In the genomic region with DNA sequence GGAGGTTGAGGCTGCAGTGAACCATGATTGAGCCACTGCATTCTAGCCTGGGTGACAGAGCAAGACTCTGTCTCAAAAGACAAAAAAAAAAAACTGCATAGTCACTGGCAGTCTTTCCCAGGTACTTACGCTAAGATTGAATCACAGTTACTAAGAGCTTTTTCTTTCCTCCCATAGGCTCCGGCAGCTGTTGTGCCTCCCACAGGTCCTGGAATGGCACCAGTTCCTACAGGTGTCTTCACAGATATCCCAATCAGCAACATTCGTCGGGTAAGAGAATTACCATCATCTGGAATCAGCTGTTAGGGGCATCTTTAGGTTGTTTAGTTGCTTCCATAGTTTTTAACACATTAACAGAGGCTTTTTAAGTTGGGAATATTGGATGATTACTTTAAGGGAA, we compare ENCODE assay signal across 1 cellular context.
TF ChIP-seq lines count a peak whose summit lies in the region.

No MANE protein-coding gene starts in this region.

TF ChIP-seq in K562, 482 proteins besides CTCF, POLR2A, EP300 and RAD21 (continued from another document and continues in another):
- TF ChIP-seq, protein P1, sequence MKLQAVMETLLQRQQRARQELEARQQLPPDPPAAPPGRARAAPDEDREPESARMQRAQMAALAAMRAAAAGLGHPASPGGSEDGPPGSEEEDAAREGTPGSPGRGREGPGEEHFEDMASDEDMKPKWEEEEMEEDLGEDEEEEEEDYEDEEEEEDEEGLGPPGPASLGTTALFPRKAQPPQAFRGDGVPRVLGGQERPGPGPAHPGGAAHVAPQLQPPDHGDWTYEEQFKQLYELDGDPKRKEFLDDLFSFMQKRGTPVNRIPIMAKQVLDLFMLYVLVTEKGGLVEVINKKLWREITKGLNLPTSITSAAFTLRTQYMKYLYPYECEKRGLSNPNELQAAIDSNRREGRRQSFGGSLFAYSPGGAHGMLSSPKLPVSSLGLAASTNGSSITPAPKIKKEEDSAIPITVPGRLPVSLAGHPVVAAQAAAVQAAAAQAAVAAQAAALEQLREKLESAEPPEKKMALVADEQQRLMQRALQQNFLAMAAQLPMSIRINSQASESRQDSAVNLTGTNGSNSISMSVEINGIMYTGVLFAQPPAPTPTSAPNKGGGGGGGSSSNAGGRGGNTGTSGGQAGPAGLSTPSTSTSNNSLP (IDR thresholded peaks at IDR 0.05; ENCODE audit: borderline replicate concordance, low read depth, low read length): no peak
- TF ChIP-seq ZNF717 (CRISPR knock-in tag; IDR thresholded peaks at IDR 0.05): no peak
- TF ChIP-seq, protein P2, sequence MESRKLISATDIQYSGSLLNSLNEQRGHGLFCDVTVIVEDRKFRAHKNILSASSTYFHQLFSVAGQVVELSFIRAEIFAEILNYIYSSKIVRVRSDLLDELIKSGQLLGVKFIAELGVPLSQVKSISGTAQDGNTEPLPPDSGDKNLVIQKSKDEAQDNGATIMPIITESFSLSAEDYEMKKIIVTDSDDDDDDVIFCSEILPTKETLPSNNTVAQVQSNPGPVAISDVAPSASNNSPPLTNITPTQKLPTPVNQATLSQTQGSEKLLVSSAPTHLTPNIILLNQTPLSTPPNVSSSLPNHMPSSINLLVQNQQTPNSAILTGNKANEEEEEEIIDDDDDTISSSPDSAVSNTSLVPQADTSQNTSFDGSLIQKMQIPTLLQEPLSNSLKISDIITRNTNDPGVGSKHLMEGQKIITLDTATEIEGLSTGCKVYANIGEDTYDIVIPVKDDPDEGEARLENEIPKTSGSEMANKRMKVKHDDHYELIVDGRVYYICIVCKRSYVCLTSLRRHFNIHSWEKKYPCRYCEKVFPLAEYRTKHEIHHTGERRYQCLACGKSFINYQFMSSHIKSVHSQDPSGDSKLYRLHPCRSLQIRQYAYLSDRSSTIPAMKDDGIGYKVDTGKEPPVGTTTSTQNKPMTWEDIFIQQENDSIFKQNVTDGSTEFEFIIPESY (CRISPR knock-in tag; IDR thresholded peaks at IDR 0.05): 0 out of 2 replicates have a peak, but pooled peaks have one; percentile 49
- peak; percentile 31; the same call in 1 of the 2 replicates for TF ChIP-seq ZNF24 (IDR thresholded peaks at IDR 0.05)
- peak; percentile 33; the same call in 1 of the 2 replicates for TF ChIP-seq JUND (IDR thresholded peaks at IDR 0.05; ENCODE audit: borderline replicate concordance, low read depth, low read length)
- TF ChIP-seq JUND (tag; IDR thresholded peaks at IDR 0.05; ENCODE audit: borderline replicate concordance, low read depth, low read length): no peak
- TF ChIP-seq GABPB1 (CRISPR knock-in tag; IDR thresholded peaks at IDR 0.05): no peak
- TF ChIP-seq FOXJ2 (tag; IDR thresholded peaks at IDR 0.05): no peak
- TF ChIP-seq GTF2E2 (tag; IDR thresholded peaks at IDR 0.05): no peak
- peak; percentile 87 for TF ChIP-seq HDAC2 (IDR thresholded peaks at IDR 0.05)
- no peak for TF ChIP-seq ZNF79 (CRISPR knock-in tag; IDR thresholded peaks at IDR 0.05; ENCODE audit: low read depth)
- TF ChIP-seq KDM4B (IDR thresholded peaks at IDR 0.05; ENCODE audit: borderline replicate concordance in 2 of 2, low read depth in 1 of 2): no peak
- TF ChIP-seq, protein P3, sequence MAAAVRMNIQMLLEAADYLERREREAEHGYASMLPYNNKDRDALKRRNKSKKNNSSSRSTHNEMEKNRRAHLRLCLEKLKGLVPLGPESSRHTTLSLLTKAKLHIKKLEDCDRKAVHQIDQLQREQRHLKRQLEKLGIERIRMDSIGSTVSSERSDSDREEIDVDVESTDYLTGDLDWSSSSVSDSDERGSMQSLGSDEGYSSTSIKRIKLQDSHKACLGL (CRISPR knock-in tag; IDR thresholded peaks at IDR 0.05; ENCODE audit: borderline replicate concordance, poor library complexity, severe bottlenecking): no peak
- TF ChIP-seq, protein P4, sequence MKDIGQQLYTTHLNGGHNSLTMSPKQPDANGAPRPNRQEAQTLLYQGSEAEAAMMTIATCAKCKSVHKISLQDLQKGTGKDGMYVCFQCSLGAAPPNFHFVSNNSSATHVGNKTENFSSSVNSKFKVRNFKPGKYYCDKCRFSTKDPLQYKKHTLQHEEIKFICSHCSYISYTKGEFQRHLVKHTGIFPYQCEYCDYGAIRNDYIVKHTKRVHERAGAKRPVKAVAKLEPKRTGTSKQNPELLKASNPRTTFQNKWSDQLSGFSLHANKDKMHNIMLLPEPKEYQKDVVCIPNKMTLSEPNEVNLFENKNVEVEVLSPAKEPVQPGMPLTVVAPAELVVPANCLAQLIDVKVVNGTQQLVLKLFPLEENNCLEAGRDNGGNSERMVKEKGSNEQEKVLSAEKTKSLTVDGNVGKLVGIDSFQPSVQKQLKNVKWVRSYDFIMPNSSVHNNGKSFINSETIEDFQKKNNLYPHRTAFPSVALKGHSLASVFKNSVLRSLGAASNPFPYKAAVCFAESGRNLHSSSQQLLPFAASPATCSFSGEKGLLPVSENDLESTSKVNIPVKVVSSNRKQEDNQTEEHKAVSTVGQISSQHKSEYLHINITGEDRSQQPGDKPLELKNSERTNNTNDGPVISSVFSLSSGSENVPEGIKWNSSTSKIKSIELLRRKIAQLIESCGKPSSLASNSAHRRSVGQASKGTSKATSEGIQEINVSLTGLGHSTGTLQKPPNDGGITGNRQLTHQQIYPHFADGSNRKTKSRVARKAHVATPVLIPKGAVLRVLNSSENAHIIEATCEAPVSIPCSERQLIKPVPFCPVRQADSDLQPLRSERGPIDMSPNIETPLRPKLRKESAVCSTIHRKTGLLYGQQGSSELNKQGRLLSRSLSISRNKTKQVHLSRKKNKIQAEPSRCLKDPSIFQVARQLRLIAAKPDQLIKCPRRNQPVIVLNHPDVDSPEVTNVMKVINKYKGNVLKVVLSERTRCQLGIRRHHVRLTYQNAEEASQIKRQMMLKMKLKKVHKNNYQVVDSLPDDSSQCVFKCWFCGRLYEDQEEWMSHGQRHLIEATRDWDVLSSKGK (CRISPR knock-in tag; IDR thresholded peaks at IDR 0.05): no peak
- TF ChIP-seq ARID1B (IDR thresholded peaks at IDR 0.05): peak; percentile 93
- TF ChIP-seq KLF13 (tag; IDR thresholded peaks at IDR 0.05; ENCODE audit: borderline replicate concordance, low read depth): no peak
- TF ChIP-seq EGR1 (conservative IDR thresholded peaks at IDR 0.05): 0 out of 2 replicates have a peak, but pooled peaks have one; percentile 6
- TF ChIP-seq THRAP3 (IDR thresholded peaks at IDR 0.05; ENCODE audit: borderline replicate concordance): no peak
- peak; percentile 53; the same call in 1 of the 2 replicates for TF ChIP-seq LEF1 (IDR thresholded peaks at IDR 0.05)
- 0 out of 2 replicates have a peak, but pooled peaks have one; percentile 31 for TF ChIP-seq ZKSCAN8 (CRISPR knock-in tag; IDR thresholded peaks at IDR 0.05)
- no peak for TF ChIP-seq NR2F6 (CRISPR knock-in tag; IDR thresholded peaks at IDR 0.05)
- 0 out of 2 replicates have a peak, but pooled peaks have one; percentile 39 for TF ChIP-seq HES1 (IDR thresholded peaks at IDR 0.05; ENCODE audit: low read depth)
- TF ChIP-seq, protein P5, sequence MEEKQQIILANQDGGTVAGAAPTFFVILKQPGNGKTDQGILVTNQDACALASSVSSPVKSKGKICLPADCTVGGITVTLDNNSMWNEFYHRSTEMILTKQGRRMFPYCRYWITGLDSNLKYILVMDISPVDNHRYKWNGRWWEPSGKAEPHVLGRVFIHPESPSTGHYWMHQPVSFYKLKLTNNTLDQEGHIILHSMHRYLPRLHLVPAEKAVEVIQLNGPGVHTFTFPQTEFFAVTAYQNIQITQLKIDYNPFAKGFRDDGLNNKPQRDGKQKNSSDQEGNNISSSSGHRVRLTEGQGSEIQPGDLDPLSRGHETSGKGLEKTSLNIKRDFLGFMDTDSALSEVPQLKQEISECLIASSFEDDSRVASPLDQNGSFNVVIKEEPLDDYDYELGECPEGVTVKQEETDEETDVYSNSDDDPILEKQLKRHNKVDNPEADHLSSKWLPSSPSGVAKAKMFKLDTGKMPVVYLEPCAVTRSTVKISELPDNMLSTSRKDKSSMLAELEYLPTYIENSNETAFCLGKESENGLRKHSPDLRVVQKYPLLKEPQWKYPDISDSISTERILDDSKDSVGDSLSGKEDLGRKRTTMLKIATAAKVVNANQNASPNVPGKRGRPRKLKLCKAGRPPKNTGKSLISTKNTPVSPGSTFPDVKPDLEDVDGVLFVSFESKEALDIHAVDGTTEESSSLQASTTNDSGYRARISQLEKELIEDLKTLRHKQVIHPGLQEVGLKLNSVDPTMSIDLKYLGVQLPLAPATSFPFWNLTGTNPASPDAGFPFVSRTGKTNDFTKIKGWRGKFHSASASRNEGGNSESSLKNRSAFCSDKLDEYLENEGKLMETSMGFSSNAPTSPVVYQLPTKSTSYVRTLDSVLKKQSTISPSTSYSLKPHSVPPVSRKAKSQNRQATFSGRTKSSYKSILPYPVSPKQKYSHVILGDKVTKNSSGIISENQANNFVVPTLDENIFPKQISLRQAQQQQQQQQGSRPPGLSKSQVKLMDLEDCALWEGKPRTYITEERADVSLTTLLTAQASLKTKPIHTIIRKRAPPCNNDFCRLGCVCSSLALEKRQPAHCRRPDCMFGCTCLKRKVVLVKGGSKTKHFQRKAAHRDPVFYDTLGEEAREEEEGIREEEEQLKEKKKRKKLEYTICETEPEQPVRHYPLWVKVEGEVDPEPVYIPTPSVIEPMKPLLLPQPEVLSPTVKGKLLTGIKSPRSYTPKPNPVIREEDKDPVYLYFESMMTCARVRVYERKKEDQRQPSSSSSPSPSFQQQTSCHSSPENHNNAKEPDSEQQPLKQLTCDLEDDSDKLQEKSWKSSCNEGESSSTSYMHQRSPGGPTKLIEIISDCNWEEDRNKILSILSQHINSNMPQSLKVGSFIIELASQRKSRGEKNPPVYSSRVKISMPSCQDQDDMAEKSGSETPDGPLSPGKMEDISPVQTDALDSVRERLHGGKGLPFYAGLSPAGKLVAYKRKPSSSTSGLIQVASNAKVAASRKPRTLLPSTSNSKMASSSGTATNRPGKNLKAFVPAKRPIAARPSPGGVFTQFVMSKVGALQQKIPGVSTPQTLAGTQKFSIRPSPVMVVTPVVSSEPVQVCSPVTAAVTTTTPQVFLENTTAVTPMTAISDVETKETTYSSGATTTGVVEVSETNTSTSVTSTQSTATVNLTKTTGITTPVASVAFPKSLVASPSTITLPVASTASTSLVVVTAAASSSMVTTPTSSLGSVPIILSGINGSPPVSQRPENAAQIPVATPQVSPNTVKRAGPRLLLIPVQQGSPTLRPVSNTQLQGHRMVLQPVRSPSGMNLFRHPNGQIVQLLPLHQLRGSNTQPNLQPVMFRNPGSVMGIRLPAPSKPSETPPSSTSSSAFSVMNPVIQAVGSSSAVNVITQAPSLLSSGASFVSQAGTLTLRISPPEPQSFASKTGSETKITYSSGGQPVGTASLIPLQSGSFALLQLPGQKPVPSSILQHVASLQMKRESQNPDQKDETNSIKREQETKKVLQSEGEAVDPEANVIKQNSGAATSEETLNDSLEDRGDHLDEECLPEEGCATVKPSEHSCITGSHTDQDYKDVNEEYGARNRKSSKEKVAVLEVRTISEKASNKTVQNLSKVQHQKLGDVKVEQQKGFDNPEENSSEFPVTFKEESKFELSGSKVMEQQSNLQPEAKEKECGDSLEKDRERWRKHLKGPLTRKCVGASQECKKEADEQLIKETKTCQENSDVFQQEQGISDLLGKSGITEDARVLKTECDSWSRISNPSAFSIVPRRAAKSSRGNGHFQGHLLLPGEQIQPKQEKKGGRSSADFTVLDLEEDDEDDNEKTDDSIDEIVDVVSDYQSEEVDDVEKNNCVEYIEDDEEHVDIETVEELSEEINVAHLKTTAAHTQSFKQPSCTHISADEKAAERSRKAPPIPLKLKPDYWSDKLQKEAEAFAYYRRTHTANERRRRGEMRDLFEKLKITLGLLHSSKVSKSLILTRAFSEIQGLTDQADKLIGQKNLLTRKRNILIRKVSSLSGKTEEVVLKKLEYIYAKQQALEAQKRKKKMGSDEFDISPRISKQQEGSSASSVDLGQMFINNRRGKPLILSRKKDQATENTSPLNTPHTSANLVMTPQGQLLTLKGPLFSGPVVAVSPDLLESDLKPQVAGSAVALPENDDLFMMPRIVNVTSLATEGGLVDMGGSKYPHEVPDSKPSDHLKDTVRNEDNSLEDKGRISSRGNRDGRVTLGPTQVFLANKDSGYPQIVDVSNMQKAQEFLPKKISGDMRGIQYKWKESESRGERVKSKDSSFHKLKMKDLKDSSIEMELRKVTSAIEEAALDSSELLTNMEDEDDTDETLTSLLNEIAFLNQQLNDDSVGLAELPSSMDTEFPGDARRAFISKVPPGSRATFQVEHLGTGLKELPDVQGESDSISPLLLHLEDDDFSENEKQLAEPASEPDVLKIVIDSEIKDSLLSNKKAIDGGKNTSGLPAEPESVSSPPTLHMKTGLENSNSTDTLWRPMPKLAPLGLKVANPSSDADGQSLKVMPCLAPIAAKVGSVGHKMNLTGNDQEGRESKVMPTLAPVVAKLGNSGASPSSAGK (IDR thresholded peaks at IDR 0.05): no peak
- peak; percentile 84 for TF ChIP-seq SMARCE1 (IDR thresholded peaks at IDR 0.05)
- TF ChIP-seq, protein P6, sequence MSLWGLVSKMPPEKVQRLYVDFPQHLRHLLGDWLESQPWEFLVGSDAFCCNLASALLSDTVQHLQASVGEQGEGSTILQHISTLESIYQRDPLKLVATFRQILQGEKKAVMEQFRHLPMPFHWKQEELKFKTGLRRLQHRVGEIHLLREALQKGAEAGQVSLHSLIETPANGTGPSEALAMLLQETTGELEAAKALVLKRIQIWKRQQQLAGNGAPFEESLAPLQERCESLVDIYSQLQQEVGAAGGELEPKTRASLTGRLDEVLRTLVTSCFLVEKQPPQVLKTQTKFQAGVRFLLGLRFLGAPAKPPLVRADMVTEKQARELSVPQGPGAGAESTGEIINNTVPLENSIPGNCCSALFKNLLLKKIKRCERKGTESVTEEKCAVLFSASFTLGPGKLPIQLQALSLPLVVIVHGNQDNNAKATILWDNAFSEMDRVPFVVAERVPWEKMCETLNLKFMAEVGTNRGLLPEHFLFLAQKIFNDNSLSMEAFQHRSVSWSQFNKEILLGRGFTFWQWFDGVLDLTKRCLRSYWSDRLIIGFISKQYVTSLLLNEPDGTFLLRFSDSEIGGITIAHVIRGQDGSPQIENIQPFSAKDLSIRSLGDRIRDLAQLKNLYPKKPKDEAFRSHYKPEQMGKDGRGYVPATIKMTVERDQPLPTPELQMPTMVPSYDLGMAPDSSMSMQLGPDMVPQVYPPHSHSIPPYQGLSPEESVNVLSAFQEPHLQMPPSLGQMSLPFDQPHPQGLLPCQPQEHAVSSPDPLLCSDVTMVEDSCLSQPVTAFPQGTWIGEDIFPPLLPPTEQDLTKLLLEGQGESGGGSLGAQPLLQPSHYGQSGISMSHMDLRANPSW (CRISPR knock-in tag; IDR thresholded peaks at IDR 0.05): no peak
